ENCODE assay signal across 22 cellular contexts in genomic region chr7:36810476-36810875, GRCh38.
DNase-seq lines count a peak whose midpoint lies in the region; ATAC-seq and TF ChIP-seq lines count a peak whose summit lies in the region.
"Had no signal": no experiment of that assay in that cellular context is flagged by ENCODE, and none has a peak within 500 bp of the region (broad histone marks: within the 10 kb centered on the region; RNA-seq: fewer than 3 reads in every experiment).

No MANE protein-coding gene starts in this region.

- no peak for TF ChIP-seq EP300 in SK-N-SH (IDR thresholded peaks at IDR 0.05; ENCODE audit: borderline replicate concordance in 1 of 2, low read depth in 1 of 2, low read length in 1 of 2)

- CTCF ChIA-PET in SK-N-SH (lab: Yijun Ruan, JAX), result interaction anchor here (0.8 to 2.3 kb wide), 10 partner anchors 15 to 391 kb away, joined by 3 to 9 read pairs (median 5); no protein-coding TSS in a partner anchor

- no peak overlapping the region for H2AFZ ChIP-seq in SK-N-SH (ENCODE audit: low read depth)
- no peak overlapping the region for H2AFZ ChIP-seq in smooth muscle cell (ENCODE audit: low read depth)
- H2AFZ ChIP-seq: PC-9 had no signal

- H3K4me2 ChIP-seq in SK-N-SH (no peak overlapping the region), smooth muscle cell (no peak overlapping the region)
- H3K4me2 ChIP-seq: PC-9 had no signal

- no peak for ATAC-seq in SK-N-SH treated with all-trans-retinoic acid at 6 μM for 48 hours
- ATAC-seq in HG03520 (IDR thresholded peaks at IDR 0.05; ENCODE audit: unreplicated experiment), result no peak
- ATAC-seq: GM12878, K562, T-cell had no signal

- H3K4me3 ChIP-seq in SK-N-SH (ENCODE audit: low read depth in 2 of 2, low read length in 1 of 2), result no peak overlapping the region
- H3K4me3 ChIP-seq in smooth muscle cell, result no peak overlapping the region
- H3K4me3 ChIP-seq: GM12878, K562, PC-9 had no signal

- no peak for TF ChIP-seq RAD21 in SK-N-SH (IDR thresholded peaks at IDR 0.05; ENCODE audit: low read length)

- H3F3A ChIP-seq in SK-N-SH (replicated peaks; ENCODE audit: insufficient read depth), result no peaks in the 10 kb centered on the region
- H3F3A ChIP-seq in smooth muscle cell (ENCODE audit: low read depth), result no peaks in the 10 kb centered on the region

- POLR2A ChIA-PET in SK-N-SH (lab: Yijun Ruan, JAX), result interaction anchor here (1.1 to 1.4 kb wide), 2 partner anchors 114 to 157 kb away, joined by 3 to 4 read pairs; no protein-coding TSS in a partner anchor

- no peaks in the 10 kb centered on the region for H3K36me3 ChIP-seq in SK-N-SH (replicated peaks in 1 of 2; ENCODE audit: control insufficient read depth in 1 of 2, insufficient read depth in 2 of 2, low read length in 1 of 2)
- no peaks in the 10 kb centered on the region for H3K36me3 ChIP-seq in smooth muscle cell (ENCODE audit: low read depth)

- no peaks in the 10 kb centered on the region for H3K79me2 ChIP-seq in SK-N-SH (ENCODE audit: insufficient read depth)
- H3K79me2 ChIP-seq in smooth muscle cell (ENCODE audit: low read depth), result no peaks in the 10 kb centered on the region

- WGBS in SK-N-SH (ENCODE audit: low lambda C conversion rate), result 28% methylated on average over 2 of the region's 2 CpGs
- 50% methylated on average over 2 of the region's 2 CpGs for WGBS in smooth muscle cell (ENCODE audit: low lambda C conversion rate)

- H3K27me3 ChIP-seq in SK-N-SH (ENCODE audit: insufficient read depth) (no peaks in the 10 kb centered on the region), smooth muscle cell (ENCODE audit: low read depth) (no peaks in the 10 kb centered on the region)

- H3K27ac ChIP-seq in SK-N-SH (ENCODE audit: low read depth in 2 of 2, low read length in 1 of 2) (peak overlapping the region in 1 of 2 experiments; percentile 95; a peak in 2 of 4 replicates), smooth muscle cell (ENCODE audit: low read depth) (no peak overlapping the region)
- H3K27ac ChIP-seq: C4-2B, PC-9, RWPE1 had no signal

- TF ChIP-seq CTCF in SK-N-SH (IDR thresholded peaks at IDR 0.05) (no peak), smooth muscle cell (IDR thresholded peaks at IDR 0.05; ENCODE audit: borderline replicate concordance, insufficient read depth, poor library complexity, severe bottlenecking) (no peak)

- H3K9me3 ChIP-seq in SK-N-SH (0 out of 2 replicates have a peak, but pooled peaks cover 4% of the 10 kb centered on the region), smooth muscle cell (replicated peaks; ENCODE audit: low read depth) (no peaks in the 10 kb centered on the region)

- no peaks in the 10 kb centered on the region for H3K9me2 ChIP-seq in SK-N-SH

- H3K4me1 ChIP-seq in SK-N-SH (ENCODE audit: control insufficient read depth in 1 of 2, insufficient read depth in 2 of 2, low read depth in 1 of 2, low read length in 1 of 2), result peaks cover 0 to 26% of the 10 kb centered on the region in 2 experiments; a peak in 2 of 4 replicates
- H3K4me1 ChIP-seq in smooth muscle cell (ENCODE audit: low read depth), result no peaks in the 10 kb centered on the region

- no peaks in the 10 kb centered on the region for H4K20me1 ChIP-seq in SK-N-SH (ENCODE audit: insufficient read depth)
- H4K20me1 ChIP-seq in smooth muscle cell (ENCODE audit: low read depth), result no peaks in the 10 kb centered on the region

- H3K9ac ChIP-seq in SK-N-SH, result no peak overlapping the region
- H3K9ac ChIP-seq in smooth muscle cell (ENCODE audit: low read depth), result no peak overlapping the region

- no peak for DNase-seq in SK-N-SH
- peak; percentile 90 for DNase-seq in NCI-H146 (lab: John Stamatoyannopoulos, UW)
- peak; percentile 33 for DNase-seq in NCI-H748 treated with DMSO at 0.1 percent for 48 hours (lab: John Stamatoyannopoulos, UW)
- DNase-seq in smooth muscle cell (lab: John Stamatoyannopoulos, UW; ENCODE audit: unreplicated experiment), result no peak
- DNase-seq in HuH-7.5 (ENCODE audit: low spot score), result no peak
- DNase-seq: CD8-positive, alpha-beta memory T cell; DND-41; H7; MM.1S; NCI-H1048; NCI-H1694; NCI-H2107; NCI-H510A treated with DMSO at 0.1 percent for 48 hours; PC-9; SHP77 treated with DMSO at 0.1 percent for 48 hours; T-cell had no signal

TF ChIP-seq in SK-N-SH, 30 proteins besides CTCF, POLR2A, EP300 and RAD21:
- TF ChIP-seq POLR2AphosphoS5 (IDR thresholded peaks at IDR 0.05; ENCODE audit: low read depth, low read length), result no peak
- TF ChIP-seq MXI1 (IDR thresholded peaks at IDR 0.05; ENCODE audit: low read depth, low read length), result peak; percentile 41; the same call in 1 of the 2 replicates
- no peak for TF ChIP-seq TEAD4 (IDR thresholded peaks at IDR 0.05; ENCODE audit: borderline replicate concordance, insufficient read depth)

TF ChIP-seq in SK-N-SH treated with all-trans-retinoic acid at 6 μM for 48 hours, 23 proteins besides CTCF, POLR2A, EP300 and RAD21:
- TF ChIP-seq BACH2 (CRISPR knock-in tag; IDR thresholded peaks at IDR 0.05; ENCODE audit: borderline replicate concordance), result no peak
- TF ChIP-seq TCF4 (CRISPR knock-in tag; IDR thresholded peaks at IDR 0.05; ENCODE audit: borderline replicate concordance), result no peak
- no peak for TF ChIP-seq ZFP3 (CRISPR knock-in tag; IDR thresholded peaks at IDR 0.05)
- no peak for TF ChIP-seq CREB5 (CRISPR knock-in tag; IDR thresholded peaks at IDR 0.05; ENCODE audit: low read depth)
- no peak for TF ChIP-seq SNAI2 (CRISPR knock-in tag; IDR thresholded peaks at IDR 0.05)
- no peak for TF ChIP-seq ARNTL (CRISPR knock-in tag; IDR thresholded peaks at IDR 0.05; ENCODE audit: borderline replicate concordance, low read depth)
- no peak for TF ChIP-seq OSR1 (CRISPR knock-in tag; IDR thresholded peaks at IDR 0.05)
- TF ChIP-seq TOX (CRISPR knock-in tag; IDR thresholded peaks at IDR 0.05; ENCODE audit: borderline replicate concordance), result no peak
- TF ChIP-seq TSHZ2 (CRISPR knock-in tag; IDR thresholded peaks at IDR 0.05), result no peak
- TF ChIP-seq ZC3H10 (CRISPR knock-in tag; IDR thresholded peaks at IDR 0.05), result no peak
- no peak for TF ChIP-seq CSDC2 (CRISPR knock-in tag; IDR thresholded peaks at IDR 0.05)
TF ChIP-seq in SK-N-SH treated with all-trans-retinoic acid at 6 μM for 48 hours: peak in this region for 0.

Comparison
In these comparisons a context has a peak if more than half of its experiments do, and no peak if none do; other contexts are left out.
1. DNase-seq: peak in NCI-H146 (single experiment) and NCI-H748 treated with DMSO at 0.1 percent for 48 hours (single experiment); none in SK-N-SH (single experiment), smooth muscle cell (single experiment) and HuH-7.5 (single experiment).